22 cellular contexts compared by ENCODE assay signal in the genomic region with DNA sequence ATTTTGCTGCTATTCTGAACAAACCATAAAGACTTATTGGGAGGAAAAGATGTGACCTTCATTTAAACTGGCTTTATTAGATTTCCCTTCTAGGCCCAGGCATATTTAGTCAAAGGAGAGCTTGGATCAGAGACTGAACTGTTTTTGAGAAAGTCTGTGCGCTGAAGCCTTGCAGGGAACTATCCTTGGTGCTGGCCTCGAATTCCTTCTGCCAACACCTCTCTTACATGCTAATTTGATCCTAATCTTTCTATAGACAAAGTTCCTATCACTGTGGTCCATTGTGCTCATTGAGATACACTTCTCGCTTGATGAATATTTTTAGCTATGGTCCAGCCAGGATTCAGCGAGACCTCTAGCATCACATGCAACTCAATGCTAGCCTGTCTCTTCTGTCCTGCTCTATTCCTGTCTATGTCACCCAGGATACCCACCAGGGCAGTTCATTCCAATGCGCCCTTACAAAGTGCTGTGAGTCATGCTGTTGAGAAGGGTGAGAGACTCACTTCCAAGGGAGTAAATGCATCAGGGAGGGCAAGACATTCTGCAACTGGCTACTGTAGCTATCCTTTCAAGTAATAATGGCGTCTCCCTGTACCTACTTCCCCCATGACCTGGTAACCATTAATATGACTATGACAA.
DNase-seq lines count a peak whose midpoint lies in the region; ATAC-seq, FAIRE-seq and TF ChIP-seq lines count a peak whose summit lies in the region.
"Had no signal": no experiment of that assay in that cellular context is flagged by ENCODE, and none has a peak within 500 bp of the region (broad histone marks: within the 10 kb centered on the region; RNA-seq: fewer than 3 reads in every experiment).

No MANE protein-coding gene starts in this region.

- no peak for FAIRE-seq in endothelial cell of umbilical vein (lab: Jason Lieb, UNC)
- FAIRE-seq: RCC 7860 had no signal

- no peaks in the 10 kb centered on the region for H3K9me1 ChIP-seq in endothelial cell of umbilical vein (replicated peaks; ENCODE audit: control insufficient read depth, extremely low read depth, insufficient read depth, low read length)

- no peak for TF ChIP-seq POLR2A in endothelial cell of umbilical vein (IDR thresholded peaks at IDR 0.05; ENCODE audit: low read depth, low read length)

- POLR2A ChIA-PET in endothelial cell of umbilical vein (lab: Charles Lee): no interaction called here

- no peaks in the 10 kb centered on the region for H4K20me1 ChIP-seq in endothelial cell of umbilical vein (replicated peaks; ENCODE audit: control insufficient read depth, extremely low read depth, insufficient read depth, low read length)

- no peaks in the 10 kb centered on the region for H3K36me3 ChIP-seq in endothelial cell of umbilical vein (ENCODE audit: control insufficient read depth in 2 of 2, extremely low read depth in 1 of 2, insufficient read depth in 2 of 2, low read length in 2 of 2)
- H3K36me3 ChIP-seq in liver (ENCODE audit: control insufficient read depth in 4 of 4, insufficient read depth in 3 of 4, low read depth in 1 of 4, low read length in 3 of 4): no peaks in the 10 kb centered on the region
- H3K36me3 ChIP-seq: BE2C, sigmoid colon had no signal

- dilution Hi-C loops in endothelial cell of umbilical vein (cut with MboI; ENCODE audit: extremely low pct_ligation_motif_present, low sequenced_read_pairs): no loop called here

- DNase-seq in COLO829 (ENCODE audit: low spot score) (peak; percentile 40), Kasumi-1 (lab: John Stamatoyannopoulos, UW) (peak; percentile 15 to 40), endothelial cell of umbilical vein (ENCODE audit: low read depth, low spot score) (peak; percentile 3), coronary artery (ENCODE audit: low spot score) (no peak), posterior cingulate gyrus (no peak)
- DNase-seq in activated naive CD4-positive, alpha-beta T cell treated with anti-CD3 and anti-CD28 coated beads, Interleukin-2, amount 50 U/mL, for 16 hours: no peak
- DNase-seq: activated CD4-positive, alpha-beta memory T cell treated with anti-CD3 and anti-CD28 coated beads for 36 hours; activated T-cell treated with anti-CD3 and anti-CD28 coated beads, Interleukin-2, amount 50 U/mL, for 48 hours; BE2C; DMS153; mucosa of descending colon; NCI-H2171 treated with DMSO at 0.1 percent for 48 hours; NCI-H748 treated with DMSO at 0.1 percent for 48 hours; occipital lobe; sigmoid colon; stimulated activated CD4-positive, alpha-beta T cell treated with anti-CD3 and anti-CD28 coated beads, Interleukin-2, amount 100 ng/mL, for 24 hours; substantia nigra had no signal

- no peak overlapping the region for H3K4me2 ChIP-seq in endothelial cell of umbilical vein (ENCODE audit: insufficient read depth, low read length)
- H3K4me2 ChIP-seq: KMS-11 had no signal

- BruUV-seq in endothelial cell of umbilical vein (replicated peaks; lab: Mats Ljungman, UMichigan): no TSS peak

- no peak for TF ChIP-seq RAD21 in liver (IDR thresholded peaks at IDR 0.05)

- 79% methylated on average over 6 of the region's 6 CpGs for WGBS in liver

- CTCF ChIA-PET in endothelial cell of umbilical vein (lab: Charles Lee): no interaction called here

- H2AFZ ChIP-seq in endothelial cell of umbilical vein (ENCODE audit: low read depth, low read length): no peak overlapping the region

- H3K9ac ChIP-seq in endothelial cell of umbilical vein (replicated peaks; ENCODE audit: extremely low read depth, insufficient read depth, low read length) (no peak overlapping the region), liver (ENCODE audit: low read depth in 1 of 2, low read length in 2 of 2) (no peak overlapping the region)
- H3K9ac ChIP-seq: KMS-11 had no signal

- ATAC-seq in GM21423 (IDR thresholded peaks at IDR 0.05; ENCODE audit: unreplicated experiment): no peak
- ATAC-seq: mucosa of descending colon had no signal

- H3K9me3 ChIP-seq in endothelial cell of umbilical vein (replicated peaks; ENCODE audit: control insufficient read depth, insufficient read depth, low read length) (no peaks in the 10 kb centered on the region), liver (ENCODE audit: control insufficient read depth in 4 of 4, low read length in 3 of 4) (no peaks in the 10 kb centered on the region)
- H3K9me3 ChIP-seq: BE2C, mucosa of descending colon, sigmoid colon had no signal

- H3K27ac ChIP-seq in endothelial cell of umbilical vein (ENCODE audit: insufficient read depth, low read depth, low read length) (no peak overlapping the region), liver (ENCODE audit: low read depth in 1 of 2, low read length in 2 of 2) (no peak overlapping the region), coronary artery (no peak overlapping the region)
- H3K27ac ChIP-seq: HL-60, KMS-11, sigmoid colon had no signal

- H3K27me3 ChIP-seq in endothelial cell of umbilical vein (ENCODE audit: control insufficient read depth in 2 of 2, insufficient read depth in 2 of 2, low read length in 2 of 2) (no peaks in the 10 kb centered on the region), liver (ENCODE audit: control insufficient read depth in 4 of 4, insufficient read depth in 4 of 4, low read length in 3 of 4) (no peaks in the 10 kb centered on the region)
- H3K27me3 ChIP-seq: BE2C, sigmoid colon had no signal

- TF ChIP-seq CTCF in endothelial cell of umbilical vein (IDR thresholded peaks at IDR 0.05; ENCODE audit: extremely low read depth in 1 of 2, insufficient read depth in 1 of 2, low read depth in 1 of 2, low read length in 2 of 2) (no peak), liver (IDR thresholded peaks at IDR 0.05; ENCODE audit: low read depth, low read length, missing input control) (no peak), coronary artery (IDR thresholded peaks at IDR 0.05) (no peak)

- H3K4me1 ChIP-seq in endothelial cell of umbilical vein (ENCODE audit: control insufficient read depth, extremely low read depth, insufficient read depth, low read length) (no peaks in the 10 kb centered on the region), liver (ENCODE audit: control insufficient read depth in 4 of 4, insufficient read depth in 4 of 4, low read length in 3 of 4) (no peaks in the 10 kb centered on the region)
- H3K4me1 ChIP-seq: BE2C, sigmoid colon had no signal

- intact Hi-C loops in endothelial cell of umbilical vein (cut with micrococcal nuclease): no loop called here
- intact Hi-C loops in posterior cingulate gyrus (cut with DNase I): no loop called here

- H3K4me3 ChIP-seq in endothelial cell of umbilical vein (replicated peaks in 1 of 3; ENCODE audit: insufficient read depth in 1 of 3, low read depth in 1 of 3, low read length in 3 of 3) (no peak overlapping the region), liver (ENCODE audit: low read depth in 1 of 3, low read length in 3 of 3) (no peak overlapping the region), coronary artery (no peak overlapping the region)
- H3K4me3 ChIP-seq: mucosa of descending colon, sigmoid colon had no signal

- H3K79me2 ChIP-seq in endothelial cell of umbilical vein (ENCODE audit: control insufficient read depth, insufficient read depth, low read length): no peaks in the 10 kb centered on the region

TF ChIP-seq in endothelial cell of umbilical vein, 7 proteins besides CTCF, POLR2A, EP300 and RAD21:
- TF ChIP-seq FOS (IDR thresholded peaks at IDR 0.05; ENCODE audit: borderline replicate concordance, insufficient read depth, low read length): no peak
- no peak for TF ChIP-seq MYC (IDR thresholded peaks at IDR 0.05; ENCODE audit: low read depth, low read length)
- TF ChIP-seq EZH2 (IDR thresholded peaks at IDR 0.05; ENCODE audit: borderline replicate concordance, low read depth, low read length, severe bottlenecking): no peak
- TF ChIP-seq JUN (IDR thresholded peaks at IDR 0.05; ENCODE audit: borderline replicate concordance, insufficient read depth, insufficient read length, low read depth): no peak
- TF ChIP-seq, protein P1, sequence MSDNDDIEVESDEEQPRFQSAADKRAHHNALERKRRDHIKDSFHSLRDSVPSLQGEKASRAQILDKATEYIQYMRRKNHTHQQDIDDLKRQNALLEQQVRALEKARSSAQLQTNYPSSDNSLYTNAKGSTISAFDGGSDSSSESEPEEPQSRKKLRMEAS (IDR thresholded peaks at IDR 0.05; ENCODE audit: insufficient read depth, insufficient read length): no peak
- no peak for TF ChIP-seq POLR2AphosphoS5 (IDR thresholded peaks at IDR 0.05; ENCODE audit: insufficient read depth, low read depth, low read length)
- TF ChIP-seq GATA2 (IDR thresholded peaks at IDR 0.05; ENCODE audit: insufficient read depth, insufficient read length, low read depth, low read length): no peak

TF ChIP-seq in liver, 16 proteins besides CTCF, POLR2A, EP300 and RAD21 (continues in another document):
- TF ChIP-seq SP1 (IDR thresholded peaks at IDR 0.05) (no peak), HNF4A (conservative IDR thresholded peaks at IDR 0.05) (no peak), FOXA2 (IDR thresholded peaks at IDR 0.05) (no peak), FOXA1 (IDR thresholded peaks at IDR 0.05) (no peak), EGR1 (IDR thresholded peaks at IDR 0.05; ENCODE audit: low read depth in 2 of 2) (no peak), NR2F2 (IDR thresholded peaks at IDR 0.05) (no peak)
- TF ChIP-seq, protein P2, sequence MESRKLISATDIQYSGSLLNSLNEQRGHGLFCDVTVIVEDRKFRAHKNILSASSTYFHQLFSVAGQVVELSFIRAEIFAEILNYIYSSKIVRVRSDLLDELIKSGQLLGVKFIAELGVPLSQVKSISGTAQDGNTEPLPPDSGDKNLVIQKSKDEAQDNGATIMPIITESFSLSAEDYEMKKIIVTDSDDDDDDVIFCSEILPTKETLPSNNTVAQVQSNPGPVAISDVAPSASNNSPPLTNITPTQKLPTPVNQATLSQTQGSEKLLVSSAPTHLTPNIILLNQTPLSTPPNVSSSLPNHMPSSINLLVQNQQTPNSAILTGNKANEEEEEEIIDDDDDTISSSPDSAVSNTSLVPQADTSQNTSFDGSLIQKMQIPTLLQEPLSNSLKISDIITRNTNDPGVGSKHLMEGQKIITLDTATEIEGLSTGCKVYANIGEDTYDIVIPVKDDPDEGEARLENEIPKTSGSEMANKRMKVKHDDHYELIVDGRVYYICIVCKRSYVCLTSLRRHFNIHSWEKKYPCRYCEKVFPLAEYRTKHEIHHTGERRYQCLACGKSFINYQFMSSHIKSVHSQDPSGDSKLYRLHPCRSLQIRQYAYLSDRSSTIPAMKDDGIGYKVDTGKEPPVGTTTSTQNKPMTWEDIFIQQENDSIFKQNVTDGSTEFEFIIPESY (IDR thresholded peaks at IDR 0.05): no peak

Comparison
In these comparisons a context has a peak if more than half of its experiments do, and no peak if none do; other contexts are left out.
1. DNase-seq: peak in COLO829 (single experiment), Kasumi-1 (2 of 2) and endothelial cell of umbilical vein (single experiment); none in activated naive CD4-positive, alpha-beta T cell treated with anti-CD3 and anti-CD28 coated beads, Interleukin-2, amount 50 U/mL, for 16 hours (single experiment), coronary artery (single experiment) and posterior cingulate gyrus (0 of 10).